In the genomic region with DNA sequence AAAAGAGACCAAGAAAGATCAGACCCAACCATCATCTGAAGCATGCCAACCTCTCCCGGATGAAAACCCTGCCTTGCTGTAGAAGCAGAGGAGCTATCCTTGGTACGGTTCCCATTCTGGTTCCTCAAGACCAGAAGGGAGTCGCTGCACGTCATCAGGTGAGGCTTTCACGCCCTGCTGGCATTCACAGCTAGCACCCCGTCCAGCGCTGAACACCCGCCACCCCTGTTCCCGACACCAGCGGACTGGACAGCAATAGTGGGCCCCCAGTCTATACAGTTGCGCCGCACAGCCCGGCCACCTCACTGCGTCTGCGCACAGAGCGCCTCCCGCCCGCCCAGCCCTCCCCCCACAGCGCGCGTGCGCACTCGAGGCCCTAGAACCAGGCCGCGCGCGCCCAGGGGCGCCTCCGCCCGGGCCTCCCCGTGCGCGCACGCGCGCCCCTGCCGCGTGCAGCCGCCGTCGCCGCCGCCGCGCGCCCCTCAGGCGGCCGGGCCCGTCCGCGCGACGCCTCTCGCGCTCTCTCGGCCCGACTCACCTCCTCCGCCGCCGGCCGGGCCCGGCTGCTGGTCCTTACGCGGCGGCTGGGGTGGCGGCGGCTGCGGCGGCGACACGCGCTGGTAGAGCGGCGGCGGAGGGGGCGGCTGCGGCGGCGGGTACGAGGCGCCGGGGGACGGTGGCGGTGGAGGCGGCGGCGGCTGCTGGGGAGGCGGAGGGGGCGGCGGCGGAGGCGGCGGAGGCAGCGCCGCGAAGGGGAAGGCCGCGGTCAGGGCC, we compare ENCODE assay signal across 8 cellular contexts. TPM values are rescaled to one million over a fixed set of nuclear protein-coding genes. Genes with fewer than 3 reads are reported as not detected.
DNase-seq lines count a peak whose midpoint lies in the region; ATAC-seq and TF ChIP-seq lines count a peak whose summit lies in the region.

No MANE protein-coding gene starts in this region.

- TF ChIP-seq POLR2A in lower leg skin (IDR thresholded peaks at IDR 0.05) = no peak

- H3K27me3 ChIP-seq in dorsolateral prefrontal cortex = no peaks in the 10 kb centered on the region

- intact Hi-C loops in dorsolateral prefrontal cortex (cut with DNase I) = loop anchor here (2.0 kb wide), 1 partner anchor 25 kb away; a partner anchor contains a TSS
- intact Hi-C loops in lower leg skin (cut with DNase I; ENCODE audit: low total_unique reads) = no loop called here

- DNase-seq in EH (ENCODE audit: low read depth) = peak; percentile 82
- DNase-seq in NCI-H446 (lab: John Stamatoyannopoulos, UW) = peak; percentile 47 to 87
- DNase-seq in activated CD4-positive, alpha-beta T cell treated with anti-CD3 and anti-CD28 coated beads, Interleukin-2, amount 50 U/mL, for 48 hours = peak; percentile 74 to 80
- DNase-seq in dorsolateral prefrontal cortex = peak; percentile 64 to 83 (median 71)
- peak; percentile 63 to 96 for DNase-seq in lower leg skin (ENCODE audit: low spot score in 2 of 2)
- DNase-seq in stimulated activated CD4-positive, alpha-beta T cell treated with anti-CD3 and anti-CD28 coated beads, Interleukin-4, amount 100 ng/mL, for 1 hour = peak; percentile 84

- peak; percentile 31 for ATAC-seq in HG02759 (IDR thresholded peaks at IDR 0.05; ENCODE audit: unreplicated experiment)
- ATAC-seq in GM18861 (IDR thresholded peaks at IDR 0.05; ENCODE audit: unreplicated experiment) = no peak

- peak overlapping the region in 56 of 59 donors; percentile 59 to 100 (median 98) for H3K27ac ChIP-seq in dorsolateral prefrontal cortex

- H3K4me3 ChIP-seq in dorsolateral prefrontal cortex = peak overlapping the region; percentile 70 to 99 (median 91)
- peak overlapping the region; percentile 88 for H3K4me3 ChIP-seq in lower leg skin (ENCODE audit: low read depth, poor library complexity, severe bottlenecking)

- TF ChIP-seq CTCF in dorsolateral prefrontal cortex (IDR thresholded peaks at IDR 0.05 in 54 of 56, conservative IDR thresholded peaks at IDR 0.05 in 2 of 56; ENCODE audit: low read depth in 1 of 56, partially characterized antibody in 56 of 56) = peak in 13 of 56 donors; percentile 10 to 34 (median 21)
- TF ChIP-seq CTCF in lower leg skin (IDR thresholded peaks at IDR 0.05) = no peak

- whole genome bisulfite sequencing in lower leg skin, 2 donors = 0% methylated on average over 10 to 49 of the region's 98 CpGs

RNA-seq across cellular contexts. Expression of a gene that starts 0.7 kb away (rescaled TPM):
- total RNA-seq in dorsolateral prefrontal cortex (100 to 1,000 TPM; 198 to 357 (median 281) TPM), lower leg skin (100 to 1,000 TPM; 130 to 327 (median 178) TPM)

RNA-seq across cellular contexts. Expression of a gene that starts 17.9 kb away (rescaled TPM):
- total RNA-seq in dorsolateral prefrontal cortex = 10 to 100 TPM in 111 of 120 experiments, 1 to 10 TPM in 9; 4.6 to 94.1 (median 19.4) TPM
- 1 to 10 TPM in 1 of 4 donors, under 1 TPM in 3; 0.11 to 2.0 (median 0.44) TPM for total RNA-seq in lower leg skin

RNA-seq across cellular contexts. Expression of a gene that starts 25.4 kb away (rescaled TPM):
- total RNA-seq in dorsolateral prefrontal cortex (10 to 100 TPM; 26.4 to 59.7 (median 38.5) TPM), lower leg skin (10 to 100 TPM in 3 of 4 donors, 1 to 10 TPM in 1; 9.3 to 29.8 (median 19.5) TPM)

RNA-seq across cellular contexts. Expression of a gene that starts 32.7 kb away (rescaled TPM):
- total RNA-seq in dorsolateral prefrontal cortex (10 to 100 TPM; 21.1 to 40.5 (median 28.6) TPM), lower leg skin (10 to 100 TPM; 20.5 to 42.7 (median 32.2) TPM)

RNA-seq across cellular contexts. Expression of a gene that starts 33.7 kb away (rescaled TPM):
- total RNA-seq in dorsolateral prefrontal cortex (10 to 100 TPM; 15.2 to 58.6 (median 32.8) TPM), lower leg skin (1 to 10 TPM; 1.1 to 10.0 (median 5.0) TPM)
